14 cellular contexts compared by ENCODE assay signal in the genomic region with DNA sequence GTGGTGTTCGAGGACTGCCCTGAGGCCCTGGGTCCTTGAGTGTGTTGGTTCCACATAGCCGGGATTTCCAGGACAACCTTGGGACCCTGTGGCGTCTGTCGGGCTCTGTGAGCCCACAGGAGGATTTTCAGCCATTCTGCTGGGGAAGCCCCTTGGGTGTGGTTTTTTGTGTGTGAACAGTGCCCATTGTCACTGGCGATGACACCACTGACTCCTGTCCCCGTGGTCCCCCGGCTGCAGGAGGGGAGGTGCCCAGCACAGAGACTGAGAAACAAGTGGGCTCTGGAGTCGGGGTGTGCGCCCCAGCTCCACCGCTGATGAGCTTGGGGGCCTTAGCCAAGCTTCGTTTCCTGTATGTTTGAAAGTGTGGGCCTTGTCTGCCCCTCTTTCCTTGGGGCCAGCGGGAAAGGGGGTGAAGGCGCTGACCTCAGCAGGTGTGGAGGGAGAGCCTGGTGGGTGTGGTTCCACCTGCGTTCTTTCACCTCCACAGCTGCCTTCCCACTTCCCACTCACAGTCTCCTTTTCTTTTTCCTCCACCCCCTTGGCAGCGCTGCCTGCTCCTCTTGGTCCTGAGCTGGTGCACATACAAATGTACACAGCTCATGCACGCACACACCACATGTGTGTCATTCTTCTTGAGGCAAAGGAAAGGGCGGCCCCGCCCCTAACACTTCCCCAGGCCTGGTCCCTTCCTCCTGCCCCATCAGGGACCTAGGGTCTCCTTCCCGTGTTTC. TPM values are rescaled to one million over a fixed set of nuclear protein-coding genes. Genes with fewer than 3 reads are reported as not detected.
DNase-seq lines count a peak whose midpoint lies in the region; ATAC-seq and TF ChIP-seq lines count a peak whose summit lies in the region.
"Had no signal": no experiment of that assay in that cellular context is flagged by ENCODE, and none has a peak within 500 bp of the region (broad histone marks: within the 10 kb centered on the region; RNA-seq: fewer than 3 reads in every experiment).

No MANE protein-coding gene starts in this region.

- DNase-seq in activated CD4-positive, alpha-beta T cell treated with anti-CD3 and anti-CD28 coated beads for 36 hours, result no peak
- DNase-seq in activated CD4-positive, alpha-beta T cell treated with anti-CD3 and anti-CD28 coated beads, Interleukin-2, amount 10 ng/mL, durations not matched to agents 7 days and 5 days, result no peak
- DNase-seq in WTC11 (ENCODE audit: low spot score) (no peak), left lung (no peak), HuH-7.5 (ENCODE audit: low spot score) (no peak), mucosa of gallbladder (ENCODE audit: low spot score) (no peak), SJCRH30 (no peak)
- DNase-seq in stimulated activated naive B cell treated with anti-CD40 and anti-IgM and Interleukin-4, amounts not matched to agents 10 μg/mL and 1 μg/mL and 100 μg/mL, for 72 hours, result no peak
- DNase-seq: activated CD4-positive, alpha-beta T cell treated with anti-CD3 and anti-CD28 coated beads, Interleukin-2, amount 10 ng/mL, durations not matched to agents 24 days and 14 days; activated effector memory CD4-positive, alpha-beta T cell treated with Interleukin-2 at 50 U/mL for 16 hours; DMS79; NCI-H446 had no signal

- no peaks in the 10 kb centered on the region for H3K9me3 Mint-ChIP-seq in activated CD4-positive, alpha-beta T cell treated with anti-CD3 and anti-CD28 coated beads for 36 hours (ENCODE audit: low read depth)
- H3K9me3 Mint-ChIP-seq in activated CD4-positive, alpha-beta T cell treated with anti-CD3 and anti-CD28 coated beads, Interleukin-2, amount 10 ng/mL, durations not matched to agents 7 days and 5 days, result no peaks in the 10 kb centered on the region
- no peaks in the 10 kb centered on the region for H3K9me3 Mint-ChIP-seq in WTC11
- no peaks in the 10 kb centered on the region for H3K9me3 Mint-ChIP-seq in stimulated activated naive B cell treated with anti-CD40 and anti-IgM and Interleukin-4, amounts not matched to agents 10 μg/mL and 1 μg/mL and 100 μg/mL, for 72 hours
- H3K9me3 Mint-ChIP-seq: activated CD4-positive, alpha-beta T cell treated with anti-CD3 and anti-CD28 coated beads, Interleukin-2, amount 10 ng/mL, durations not matched to agents 24 days and 14 days; neural progenitor cell had no signal

- H3K4me3 ChIP-seq in left lung, result no peak overlapping the region
- no peak overlapping the region for H3K4me3 ChIP-seq in SJCRH30
- H3K4me3 ChIP-seq: neural progenitor cell, thoracic aorta had no signal

- no peak for TF ChIP-seq CTCF in WTC11 (IDR thresholded peaks at IDR 0.05)
- no peak for TF ChIP-seq CTCF in left lung (IDR thresholded peaks at IDR 0.05)

- POLR2A ChIA-PET in activated CD4-positive, alpha-beta T cell treated with anti-CD3 and anti-CD28 coated beads for 36 hours (lab: Charles Lee), result no interaction called here
- POLR2A ChIA-PET in activated CD4-positive, alpha-beta T cell treated with anti-CD3 and anti-CD28 coated beads, Interleukin-2, amount 10 ng/mL, durations not matched to agents 7 days and 5 days (lab: Charles Lee), result no interaction called here
- POLR2A ChIA-PET in WTC11 (lab: Charles Lee), result no interaction called here

- intact Hi-C loops in activated CD4-positive, alpha-beta T cell treated with anti-CD3 and anti-CD28 coated beads for 36 hours (cut with DNase I, micrococcal nuclease), result no loop called here
- intact Hi-C loops in left lung (cut with DNase I), result no loop called here

- peaks cover 3% of the 10 kb centered on the region for H3K36me3 Mint-ChIP-seq in activated CD4-positive, alpha-beta T cell treated with anti-CD3 and anti-CD28 coated beads for 36 hours (ENCODE audit: low read depth)
- H3K36me3 Mint-ChIP-seq in activated CD4-positive, alpha-beta T cell treated with anti-CD3 and anti-CD28 coated beads, Interleukin-2, amount 10 ng/mL, durations not matched to agents 7 days and 5 days (ENCODE audit: low read depth), result peaks cover 7% of the 10 kb centered on the region
- no peaks in the 10 kb centered on the region for H3K36me3 Mint-ChIP-seq in WTC11
- peaks cover 25 to 33% of the 10 kb centered on the region in 2 donors for H3K36me3 Mint-ChIP-seq in stimulated activated naive B cell treated with anti-CD40 and anti-IgM and Interleukin-4, amounts not matched to agents 10 μg/mL and 1 μg/mL and 100 μg/mL, for 72 hours

- no peaks in the 10 kb centered on the region for H3K27me3 ChIP-seq in left lung
- no peaks in the 10 kb centered on the region for H3K27me3 ChIP-seq in SJCRH30
- H3K27me3 ChIP-seq: neural progenitor cell had no signal

- peaks cover 22% of the 10 kb centered on the region for H3K4me1 Mint-ChIP-seq in activated CD4-positive, alpha-beta T cell treated with anti-CD3 and anti-CD28 coated beads for 36 hours
- H3K4me1 Mint-ChIP-seq in activated CD4-positive, alpha-beta T cell treated with anti-CD3 and anti-CD28 coated beads, Interleukin-2, amount 10 ng/mL, durations not matched to agents 7 days and 5 days, result peaks cover 22% of the 10 kb centered on the region
- 0 out of 2 replicates have a peak, but pooled peaks cover 4% of the 10 kb centered on the region for H3K4me1 Mint-ChIP-seq in WTC11
- H3K4me1 Mint-ChIP-seq in stimulated activated naive B cell treated with anti-CD40 and anti-IgM and Interleukin-4, amounts not matched to agents 10 μg/mL and 1 μg/mL and 100 μg/mL, for 72 hours, result peaks cover 24 to 42% of the 10 kb centered on the region in 2 donors

- CTCF ChIA-PET in activated CD4-positive, alpha-beta T cell treated with anti-CD3 and anti-CD28 coated beads for 36 hours (lab: Charles Lee), result interaction anchor here (1.0 to 1.1 kb wide), 2 partner anchors 15 to 66 kb away, joined by 3 read pairs; no protein-coding TSS in a partner anchor
- CTCF ChIA-PET in activated CD4-positive, alpha-beta T cell treated with anti-CD3 and anti-CD28 coated beads, Interleukin-2, amount 10 ng/mL, durations not matched to agents 7 days and 5 days (lab: Charles Lee), result interaction anchor here (0.6 to 1.8 kb wide), 2 partner anchors 9 to 173 kb away, joined by 3 to 4 read pairs; no protein-coding TSS in a partner anchor
- CTCF ChIA-PET in WTC11 (lab: Charles Lee), result interaction anchor here (1.2 to 2.7 kb wide), 3 partner anchors 10 to 42 kb away, joined by 3 to 16 read pairs (median 6); a partner anchor contains a TSS

- H3K4me1 ChIP-seq in left lung, result peaks cover 12 to 33% of the 10 kb centered on the region in 2 donors
- H3K4me1 ChIP-seq in SJCRH30, result no peaks in the 10 kb centered on the region
- H3K4me1 ChIP-seq: neural progenitor cell had no signal

- no peaks in the 10 kb centered on the region for H3K27me3 Mint-ChIP-seq in activated CD4-positive, alpha-beta T cell treated with anti-CD3 and anti-CD28 coated beads for 36 hours
- no peaks in the 10 kb centered on the region for H3K27me3 Mint-ChIP-seq in activated CD4-positive, alpha-beta T cell treated with anti-CD3 and anti-CD28 coated beads, Interleukin-2, amount 10 ng/mL, durations not matched to agents 7 days and 5 days
- no peaks in the 10 kb centered on the region for H3K27me3 Mint-ChIP-seq in WTC11 (ENCODE audit: low read depth)
- no peaks in the 10 kb centered on the region for H3K27me3 Mint-ChIP-seq in stimulated activated naive B cell treated with anti-CD40 and anti-IgM and Interleukin-4, amounts not matched to agents 10 μg/mL and 1 μg/mL and 100 μg/mL, for 72 hours
- H3K27me3 Mint-ChIP-seq: activated CD4-positive, alpha-beta T cell treated with anti-CD3 and anti-CD28 coated beads, Interleukin-2, amount 10 ng/mL, durations not matched to agents 24 days and 14 days had no signal

- H3K4me3 Mint-ChIP-seq in activated CD4-positive, alpha-beta T cell treated with anti-CD3 and anti-CD28 coated beads for 36 hours, result no peak overlapping the region
- H3K4me3 Mint-ChIP-seq in activated CD4-positive, alpha-beta T cell treated with anti-CD3 and anti-CD28 coated beads, Interleukin-2, amount 10 ng/mL, durations not matched to agents 7 days and 5 days, result no peak overlapping the region
- H3K4me3 Mint-ChIP-seq in WTC11, result no peak overlapping the region
- H3K4me3 Mint-ChIP-seq in stimulated activated naive B cell treated with anti-CD40 and anti-IgM and Interleukin-4, amounts not matched to agents 10 μg/mL and 1 μg/mL and 100 μg/mL, for 72 hours, result no peak overlapping the region
- H3K4me3 Mint-ChIP-seq: activated CD4-positive, alpha-beta T cell treated with anti-CD3 and anti-CD28 coated beads, Interleukin-2, amount 10 ng/mL, durations not matched to agents 24 days and 14 days; neural progenitor cell had no signal

- H3K36me3 ChIP-seq in left lung (peaks cover 0 to 16% of the 10 kb centered on the region in 2 donors), SJCRH30 (no peaks in the 10 kb centered on the region)
- H3K36me3 ChIP-seq: neural progenitor cell, thoracic aorta had no signal

- H3K27ac ChIP-seq in left lung, result peak overlapping the region; percentile 13 to 30
- H3K27ac ChIP-seq in SJCRH30, result no peak overlapping the region
- H3K27ac ChIP-seq: neural progenitor cell, thoracic aorta had no signal

- peak; percentile 26 for ATAC-seq in activated CD4-positive, alpha-beta T cell treated with anti-CD3 and anti-CD28 coated beads for 36 hours
- ATAC-seq in WTC11 (no peak), left lung (peak; percentile 80)
- peak; percentile 29 to 54 for ATAC-seq in stimulated activated naive B cell treated with anti-CD40 and anti-IgM and Interleukin-4, amounts not matched to agents 10 μg/mL and 1 μg/mL and 100 μg/mL, for 72 hours (replicated peaks)

- H3K27ac Mint-ChIP-seq in activated CD4-positive, alpha-beta T cell treated with anti-CD3 and anti-CD28 coated beads for 36 hours, result no peak overlapping the region
- H3K27ac Mint-ChIP-seq in activated CD4-positive, alpha-beta T cell treated with anti-CD3 and anti-CD28 coated beads, Interleukin-2, amount 10 ng/mL, durations not matched to agents 7 days and 5 days, result no peak overlapping the region
- peak overlapping the region; percentile 75; the same call in 1 of the 2 replicates for H3K27ac Mint-ChIP-seq in WTC11
- peak overlapping the region; percentile 85 for H3K27ac Mint-ChIP-seq in stimulated activated naive B cell treated with anti-CD40 and anti-IgM and Interleukin-4, amounts not matched to agents 10 μg/mL and 1 μg/mL and 100 μg/mL, for 72 hours
- H3K27ac Mint-ChIP-seq: activated CD4-positive, alpha-beta T cell treated with anti-CD3 and anti-CD28 coated beads, Interleukin-2, amount 10 ng/mL, durations not matched to agents 24 days and 14 days; neural progenitor cell had no signal

- H3K9me3 ChIP-seq in left lung (no peaks in the 10 kb centered on the region), SJCRH30 (replicated peaks) (no peaks in the 10 kb centered on the region)
- H3K9me3 ChIP-seq: thoracic aorta had no signal

RNA-seq across cellular contexts. Expression of a gene that starts 16.1 kb away (rescaled TPM):
- 10 to 100 TPM; 65.0 to 75.4 TPM for total RNA-seq in activated CD4-positive, alpha-beta T cell treated with anti-CD3 and anti-CD28 coated beads for 36 hours
- 10 to 100 TPM; 74.4 to 79.5 TPM for total RNA-seq in activated CD4-positive, alpha-beta T cell treated with anti-CD3 and anti-CD28 coated beads, Interleukin-2, amount 10 ng/mL, durations not matched to agents 7 days and 5 days
- 79.4 to 88.8 TPM (median 80.7 TPM) in 3 replicates for total RNA-seq in WTC11 (2021)
- total RNA-seq in left lung, result 10 to 100 TPM; 81.6 to 98.1 TPM
- 127 TPM for total RNA-seq in mucosa of gallbladder
- 11.6 and 13.8 TPM in 2 replicates for total RNA-seq in SJCRH30 (2014; rRNA removed; shearing (Covaris generic))

RNA-seq across cellular contexts. Expression of a gene that starts 26.1 kb away (rescaled TPM):
- 10 to 100 TPM in 1 of 2 experiments, 1 to 10 TPM in 1; 9.7 to 10.2 TPM for total RNA-seq in activated CD4-positive, alpha-beta T cell treated with anti-CD3 and anti-CD28 coated beads for 36 hours
- 10 to 100 TPM; 21.5 to 22.2 TPM for total RNA-seq in activated CD4-positive, alpha-beta T cell treated with anti-CD3 and anti-CD28 coated beads, Interleukin-2, amount 10 ng/mL, durations not matched to agents 7 days and 5 days
- total RNA-seq in WTC11 (2021) (56.8 to 59.5 TPM (median 59.0 TPM) in 3 replicates), left lung (10 to 100 TPM; 26.7 to 27.8 TPM), mucosa of gallbladder (49.1 TPM)
- 5.5 and 8.7 TPM in 2 replicates for total RNA-seq in SJCRH30 (2014; rRNA removed; shearing (Covaris generic))

RNA-seq across cellular contexts. Expression of a gene that starts 52.6 kb away (rescaled TPM):
- 10 to 100 TPM; 16.4 to 22.5 TPM for total RNA-seq in activated CD4-positive, alpha-beta T cell treated with anti-CD3 and anti-CD28 coated beads for 36 hours
- 10 to 100 TPM; 32.3 to 35.5 TPM for total RNA-seq in activated CD4-positive, alpha-beta T cell treated with anti-CD3 and anti-CD28 coated beads, Interleukin-2, amount 10 ng/mL, durations not matched to agents 7 days and 5 days
- 41.8 to 45.8 TPM (median 42.0 TPM) in 3 replicates for total RNA-seq in WTC11 (2021)
- total RNA-seq in left lung, result 10 to 100 TPM; 26.6 to 53.1 TPM
- total RNA-seq in mucosa of gallbladder, result 67.0 TPM
- 22.3 and 23.6 TPM in 2 replicates for total RNA-seq in SJCRH30 (2014; rRNA removed; shearing (Covaris generic))

Comparison
In these comparisons a context has a peak if more than half of its experiments do, and no peak if none do; other contexts are left out.
1. H3K27ac Mint-ChIP-seq: peak in WTC11 (single experiment) and stimulated activated naive B cell treated with anti-CD40 and anti-IgM and Interleukin-4, amounts not matched to agents 10 μg/mL and 1 μg/mL and 100 μg/mL, for 72 hours (single experiment); none in activated CD4-positive, alpha-beta T cell treated with anti-CD3 and anti-CD28 coated beads for 36 hours (single experiment) and activated CD4-positive, alpha-beta T cell treated with anti-CD3 and anti-CD28 coated beads, Interleukin-2, amount 10 ng/mL, durations not matched to agents 7 days and 5 days (single experiment).